In the genomic region with DNA sequence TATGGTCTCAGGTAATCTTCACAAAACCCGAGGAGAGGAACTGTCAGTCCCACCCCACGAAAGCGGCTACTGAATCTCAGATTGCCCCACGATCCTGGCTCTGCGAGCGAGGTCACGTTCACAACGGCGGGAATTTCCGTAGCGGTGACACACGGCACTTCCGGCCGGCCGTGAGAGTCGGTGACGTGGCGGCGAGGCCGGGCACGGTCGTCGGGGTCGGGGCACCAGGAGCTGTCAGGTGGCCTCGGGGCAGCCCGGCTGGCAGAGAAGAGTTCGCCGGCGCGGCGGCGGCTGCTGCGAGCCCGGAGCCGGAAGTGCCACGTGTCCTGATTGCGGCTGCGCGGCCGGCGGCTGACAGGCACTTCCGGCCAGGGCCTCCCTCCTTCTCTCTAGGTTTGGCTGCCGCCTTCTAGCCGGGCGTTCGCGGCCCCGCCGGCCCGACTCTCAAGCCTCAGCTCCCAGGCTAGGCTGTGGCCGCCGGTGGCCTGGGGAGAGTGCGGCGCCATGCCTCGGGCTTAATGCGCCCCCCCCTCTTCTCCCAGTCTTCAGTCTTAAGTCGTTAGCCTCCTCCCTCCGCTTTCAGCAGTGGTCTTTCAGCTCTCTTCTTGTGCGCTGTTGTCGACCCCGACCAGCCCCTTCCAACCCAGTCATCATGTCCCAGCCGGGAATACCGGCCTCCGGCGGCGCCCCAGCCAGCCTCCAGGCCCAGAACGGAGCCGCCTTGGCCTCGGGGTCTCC, we compare ENCODE assay signal across 8 cellular contexts.
A peak's percentile ranks its signal among the peaks of the same experiment; 100 is the strongest.
DNase-seq lines count a peak whose midpoint lies in the region; ATAC-seq lines count a peak whose summit lies in the region.

TSS of gene SEC24A (plus strand) at position 361 of the 738 bp plus-strand sequence. CDS start at position 653, 292 bp downstream.

- ATAC-seq in GM18907 (IDR thresholded peaks at IDR 0.05; ENCODE audit: unreplicated experiment) (peak; percentile 84), HG03139 (IDR thresholded peaks at IDR 0.05; ENCODE audit: unreplicated experiment) (peak; percentile 73)

- DNase-seq in AG08395 (ENCODE audit: low spot score) = peak; percentile 94
- DNase-seq in NCI-H345 treated with DMSO at 0.1 percent for 48 hours (lab: John Stamatoyannopoulos, UW; ENCODE audit: unreplicated experiment) = peak; percentile 34
- DNase-seq in activated CD4-positive, CD25-positive, alpha-beta regulatory T cell treated with anti-CD3 and anti-CD28 coated beads, Interleukin-2, amount 50 U/mL, for 16 hours (ENCODE audit: low read depth, low spot score) = peak; percentile 73
- DNase-seq in central memory CD4-positive, alpha-beta T cell = peak; percentile 90
- peak; percentile 82 for DNase-seq in inferior parietal cortex (ENCODE audit: extremely low spot score)
- peak; percentile 74 to 83 for DNase-seq in stimulated activated CD4-positive, alpha-beta T cell treated with anti-CD3 and anti-CD28 coated beads, Interleukin-12 subunit alpha, Interleukin-12 subunit beta, amount 100 ng/mL, for 24 hours (ENCODE audit: low read depth in 2 of 2)

Comparison
In these comparisons a context has a peak if more than half of its experiments do, and no peak if none do; other contexts are left out.
1. Peak in every context shown above with its lines: DNase-seq and ATAC-seq.
2. DNase-seq: peak in every context shown above with its lines; median percentile 94 in AG08395; 90 in central memory CD4-positive, alpha-beta T cell; 82 in inferior parietal cortex; 78 in stimulated activated CD4-positive, alpha-beta T cell treated with anti-CD3 and anti-CD28 coated beads, Interleukin-12 subunit alpha, Interleukin-12 subunit beta, amount 100 ng/mL, for 24 hours; 73 in activated CD4-positive, CD25-positive, alpha-beta regulatory T cell treated with anti-CD3 and anti-CD28 coated beads, Interleukin-2, amount 50 U/mL, for 16 hours; 34 in NCI-H345 treated with DMSO at 0.1 percent for 48 hours.